Comparison of ENCODE assay signal across 36 cellular contexts in genomic region chr6:138651491-138651890, GRCh38.
DNase-seq lines count a peak whose midpoint lies in the region; ATAC-seq, FAIRE-seq and TF ChIP-seq lines count a peak whose summit lies in the region.
"Had no signal": no experiment of that assay in that cellular context is flagged by ENCODE, and none has a peak within 500 bp of the region (broad histone marks: within the 10 kb centered on the region; RNA-seq: fewer than 3 reads in every experiment).

No MANE protein-coding gene starts in this region.

- POLR2A ChIA-PET in HEK293 (lab: Yijun Ruan, JAX), result interaction anchor here (0.6 kb wide), 1 partner anchor 12 kb away, joined by 11 read pairs; no protein-coding TSS in a partner anchor

- H2BK120ac ChIP-seq in trophoblast cell (ENCODE audit: insufficient read depth, low read length, poor library complexity), result no peak overlapping the region

- DNase-seq in bronchial epithelial cell (ENCODE audit: low read depth) (peak; percentile 10), epithelial cell of esophagus (ENCODE audit: low read depth) (peak; percentile 59), trophoblast cell (peak; percentile 65 to 90), testis (no peak), endodermal cell (no peak), GM23338 (ENCODE audit: low spot score) (no peak)
- DNase-seq: 8988T; ACHN; AML-193; BE2C; C1 segment of cervical spinal cord; Caco-2; Calu3; CD4-positive, alpha-beta memory T cell; CD4-positive, alpha-beta T cell; CD4-positive, CD25-positive, alpha-beta regulatory T cell; CD8-positive, alpha-beta memory T cell; CD8-positive, alpha-beta T cell; COR-L47; DMS 273 treated with DMSO at 0.1 percent for 48 hours; DMS153; DMS53; DMS79; DMS79 treated with DMSO at 0.1 percent for 48 hours; DND-41; EL had no signal

- ATAC-seq in HG03175 (IDR thresholded peaks at IDR 0.05; ENCODE audit: unreplicated experiment), result no peak
- no peak for ATAC-seq in GM23338
- ATAC-seq: A549; CD8-positive, alpha-beta T cell had no signal

- H3K36me3 ChIP-seq in HEK293 (ENCODE audit: control insufficient read depth in 2 of 2, insufficient read depth in 1 of 2, low read length in 2 of 2) (no peaks in the 10 kb centered on the region), bronchial epithelial cell (ENCODE audit: control insufficient read depth, insufficient read depth, low read length) (peaks cover 1% of the 10 kb centered on the region), trophoblast cell (ENCODE audit: control insufficient read depth in 1 of 2, insufficient read depth in 2 of 2, low read length in 2 of 2) (peaks cover 0 to 10% of the 10 kb centered on the region in 2 experiments), testis (ENCODE audit: low read depth, missing control alignments) (no peaks in the 10 kb centered on the region), endodermal cell (ENCODE audit: control insufficient read depth, insufficient read depth, low read length) (no peaks in the 10 kb centered on the region), GM23338 (ENCODE audit: insufficient read depth) (no peaks in the 10 kb centered on the region)
- H3K36me3 ChIP-seq: BE2C; BLaER1; BLaER1 treated with 17β-estradiol and CSF1 and Interleukin-3, amounts not matched to agents 10 nM and 100 nM had no signal

- no peak overlapping the region for H3K27ac Mint-ChIP-seq in endodermal cell
- H3K27ac Mint-ChIP-seq in GM23338, result no peak overlapping the region
- H3K27ac Mint-ChIP-seq: B cell; CD14-positive monocyte; CD4-positive, alpha-beta memory T cell; CD4-positive, alpha-beta T cell; CD4-positive, CD25-positive, alpha-beta regulatory T cell; CD8-positive, alpha-beta memory T cell; CD8-positive, alpha-beta T cell had no signal

- no peaks in the 10 kb centered on the region for H3K9me2 ChIP-seq in GM23338 (ENCODE audit: insufficient read depth)

- H3K4me1 Mint-ChIP-seq in endodermal cell, result no peaks in the 10 kb centered on the region
- H3K4me1 Mint-ChIP-seq in GM23338, result peaks cover 20% of the 10 kb centered on the region
- H3K4me1 Mint-ChIP-seq: B cell had no signal

- H3K4me3 ChIP-seq in HEK293 (ENCODE audit: low read depth, low read length) (no peak overlapping the region), bronchial epithelial cell (ENCODE audit: low read depth, low read length) (no peak overlapping the region), epithelial cell of esophagus (ENCODE audit: low read length) (no peak overlapping the region), trophoblast cell (ENCODE audit: low read depth, low read length) (no peak overlapping the region), testis (no peak overlapping the region), endodermal cell (ENCODE audit: low read length) (no peak overlapping the region), GM23338 (no peak overlapping the region)
- H3K4me3 ChIP-seq: A549; BLaER1; BLaER1 treated with 17β-estradiol and CSF1 and Interleukin-3, amounts not matched to agents 10 nM and 100 nM had no signal

- peaks cover 26% of the 10 kb centered on the region for H3K4me1 ChIP-seq in HEK293 (ENCODE audit: control insufficient read depth, insufficient read depth, low read length)
- H3K4me1 ChIP-seq in trophoblast cell (ENCODE audit: control insufficient read depth in 1 of 2, insufficient read depth in 2 of 2, low read length in 2 of 2), result peaks cover 2 to 3% of the 10 kb centered on the region in 2 experiments
- no peaks in the 10 kb centered on the region for H3K4me1 ChIP-seq in testis
- H3K4me1 ChIP-seq in endodermal cell (ENCODE audit: control insufficient read depth, insufficient read depth, low read length), result no peaks in the 10 kb centered on the region
- H3K4me1 ChIP-seq in GM23338 (ENCODE audit: insufficient read depth), result no peaks in the 10 kb centered on the region
- H3K4me1 ChIP-seq: BE2C, BLaER1, Caco-2 had no signal

- no peaks in the 10 kb centered on the region; the same call in 1 of the 2 replicates for H4K20me1 ChIP-seq in GM23338 (replicated peaks; ENCODE audit: insufficient read depth)
- H4K20me1 ChIP-seq: BLaER1; BLaER1 treated with 17β-estradiol and CSF1 and Interleukin-3, amounts not matched to agents 10 nM and 100 nM had no signal

- no peak overlapping the region for H4K8ac ChIP-seq in trophoblast cell (ENCODE audit: low read depth, low read length)

- no peak overlapping the region for H3K4me3 Mint-ChIP-seq in endodermal cell
- H3K4me3 Mint-ChIP-seq in GM23338, result no peak overlapping the region
- H3K4me3 Mint-ChIP-seq: B cell; CD14-positive monocyte; CD4-positive, alpha-beta memory T cell; CD4-positive, alpha-beta T cell; CD4-positive, CD25-positive, alpha-beta regulatory T cell; CD8-positive, alpha-beta memory T cell; CD8-positive, alpha-beta T cell had no signal

- no peak overlapping the region for H3K9ac ChIP-seq in trophoblast cell (ENCODE audit: low read length)
- H3K9ac ChIP-seq in endodermal cell (ENCODE audit: extremely low read depth, low read length, poor library complexity, severe bottlenecking), result no peak overlapping the region
- H3K9ac ChIP-seq: BLaER1; BLaER1 treated with 17β-estradiol and CSF1 and Interleukin-3, amounts not matched to agents 10 nM and 100 nM had no signal

- no peaks in the 10 kb centered on the region for H3K27me3 ChIP-seq in bronchial epithelial cell (ENCODE audit: control insufficient read depth, insufficient read depth, low read length)
- no peaks in the 10 kb centered on the region for H3K27me3 ChIP-seq in trophoblast cell (ENCODE audit: insufficient read depth, low read length)
- H3K27me3 ChIP-seq in testis, result no peaks in the 10 kb centered on the region
- H3K27me3 ChIP-seq in endodermal cell (ENCODE audit: control insufficient read depth, insufficient read depth, low read length, poor library complexity, severe bottlenecking), result no peaks in the 10 kb centered on the region
- H3K27me3 ChIP-seq in GM23338 (ENCODE audit: insufficient read depth), result no peaks in the 10 kb centered on the region
- H3K27me3 ChIP-seq: BE2C; BLaER1; BLaER1 treated with 17β-estradiol and CSF1 and Interleukin-3, amounts not matched to agents 10 nM and 100 nM had no signal

- H4K12ac ChIP-seq in trophoblast cell (ENCODE audit: low read depth, low read length), result no peak overlapping the region

- H3K79me2 ChIP-seq in trophoblast cell (ENCODE audit: control insufficient read depth, insufficient read depth, low read length, poor library complexity) (peaks cover 2% of the 10 kb centered on the region), GM23338 (replicated peaks; ENCODE audit: insufficient read depth) (peaks cover 19% of the 10 kb centered on the region)

- H3K9me3 ChIP-seq in HEK293 (ENCODE audit: control insufficient read depth, insufficient read depth, low read depth, low read length) (no peaks in the 10 kb centered on the region), trophoblast cell (ENCODE audit: insufficient read depth, low read depth, low read length) (no peaks in the 10 kb centered on the region), testis (no peaks in the 10 kb centered on the region), endodermal cell (ENCODE audit: control insufficient read depth, low read length) (no peaks in the 10 kb centered on the region)
- H3K9me3 ChIP-seq: A549; BE2C; BLaER1; BLaER1 treated with 17β-estradiol and CSF1 and Interleukin-3, amounts not matched to agents 10 nM and 100 nM; Caco-2 had no signal

- no peak for FAIRE-seq in bronchial epithelial cell (lab: Jason Lieb, UNC)
- FAIRE-seq: A549, D721Med had no signal

- no peak overlapping the region for H3K4ac ChIP-seq in trophoblast cell (ENCODE audit: low read depth, low read length)

- peaks cover 1% of the 10 kb centered on the region for H3K79me1 ChIP-seq in trophoblast cell (ENCODE audit: low read length)

- TF ChIP-seq POLR2A in testis (IDR thresholded peaks at IDR 0.05), result no peak

- H2BK5ac ChIP-seq in trophoblast cell (ENCODE audit: low read depth, low read length, poor library complexity), result no peak overlapping the region

- H3K18ac ChIP-seq in trophoblast cell (ENCODE audit: low read length), result no peak overlapping the region

- intact Hi-C loops in testis (cut with DNase I; ENCODE audit: low total_unique reads), result no loop called here

- no peak overlapping the region for H2AK5ac ChIP-seq in trophoblast cell (ENCODE audit: low read length)

- H3K9me3 Mint-ChIP-seq in endodermal cell (no peaks in the 10 kb centered on the region), GM23338 (no peaks in the 10 kb centered on the region)
- H3K9me3 Mint-ChIP-seq: CD4-positive, alpha-beta memory T cell; CD4-positive, alpha-beta T cell; CD4-positive, CD25-positive, alpha-beta regulatory T cell; CD8-positive, alpha-beta memory T cell; CD8-positive, alpha-beta T cell had no signal

- H3K14ac ChIP-seq in trophoblast cell (ENCODE audit: low read length), result no peak overlapping the region

- H2BK12ac ChIP-seq in trophoblast cell (ENCODE audit: low read length), result no peak overlapping the region

- H3F3A ChIP-seq in GM23338 (replicated peaks; ENCODE audit: low read depth), result no peaks in the 10 kb centered on the region

- CTCF ChIA-PET in HEK293 (lab: Yijun Ruan, JAX), result interaction anchor here (0.8 to 1.2 kb wide), 2 partner anchors 17 to 63 kb away, joined by 3 to 6 read pairs; no protein-coding TSS in a partner anchor

- H3K4me2 ChIP-seq in trophoblast cell (ENCODE audit: low read length) (no peak overlapping the region), GM23338 (no peak overlapping the region)
- H3K4me2 ChIP-seq: A549; BLaER1; BLaER1 treated with 17β-estradiol and CSF1 and Interleukin-3, amounts not matched to agents 10 nM and 100 nM had no signal

- H3K27me3 Mint-ChIP-seq in endodermal cell (ENCODE audit: insufficient read depth), result no peaks in the 10 kb centered on the region
- H3K27me3 Mint-ChIP-seq in GM23338 (ENCODE audit: insufficient read depth, low read depth, poor library complexity), result peaks cover 2% of the 10 kb centered on the region
- H3K27me3 Mint-ChIP-seq: CD4-positive, alpha-beta T cell had no signal

- H2AFZ ChIP-seq in trophoblast cell (ENCODE audit: insufficient read depth, low read length, poor library complexity) (no peak overlapping the region), GM23338 (no peak overlapping the region)

- H3K27ac ChIP-seq in HEK293 (ENCODE audit: extremely low read depth, low read depth, low read length) (no peak overlapping the region), trophoblast cell (ENCODE audit: low read depth, low read length) (no peak overlapping the region), testis (no peak overlapping the region), endodermal cell (ENCODE audit: low read depth, low read length) (no peak overlapping the region), GM23338 (ENCODE audit: low read depth) (no peak overlapping the region)
- H3K27ac ChIP-seq: 22Rv1; A549; BLaER1; BLaER1 treated with 17β-estradiol and CSF1 and Interleukin-3, amounts not matched to agents 10 nM and 100 nM; C4-2B had no signal

- H4K91ac ChIP-seq in trophoblast cell (ENCODE audit: low read depth, low read length), result no peak overlapping the region

- TF ChIP-seq CTCF in HEK293 (tag by site-specific recombination; IDR thresholded peaks at IDR 0.05) (no peak), bronchial epithelial cell (IDR thresholded peaks at IDR 0.05; ENCODE audit: insufficient read depth, low read length, severe bottlenecking) (no peak), epithelial cell of esophagus (IDR thresholded peaks at IDR 0.05; ENCODE audit: insufficient read depth, low read depth, low read length, missing control alignments) (no peak), testis (IDR thresholded peaks at IDR 0.05) (no peak), endodermal cell (conservative IDR thresholded peaks at IDR 0.05) (no peak), GM23338 (conservative IDR thresholded peaks at IDR 0.05; ENCODE audit: low read depth in 2 of 2) (no peak)

- no peak overlapping the region for H3K23ac ChIP-seq in trophoblast cell (ENCODE audit: low read length)

- H3K36me3 Mint-ChIP-seq in endodermal cell (ENCODE audit: low read depth), result no peaks in the 10 kb centered on the region
- no peaks in the 10 kb centered on the region for H3K36me3 Mint-ChIP-seq in GM23338 (ENCODE audit: low read depth)
- H3K36me3 Mint-ChIP-seq: CD14-positive monocyte; CD4-positive, alpha-beta memory T cell; CD4-positive, CD25-positive, alpha-beta regulatory T cell; CD8-positive, alpha-beta T cell had no signal

- no CpG with 5 or more reads among the region's 4 CpGs for WGBS in trophoblast cell (ENCODE audit: extremely low coverage, insufficient coverage, insufficient read length)
- WGBS in testis, 2 donors, result 92 to 96% methylated on average over 4 of the region's 4 CpGs
- 92% methylated on average over 2 of the region's 4 CpGs; no CpG with 5 or more reads in 1 of the 2 experiments for WGBS in endodermal cell (ENCODE audit: insufficient coverage in 1 of 2, insufficient read length in 1 of 2), 2 experiments

Comparison
In these comparisons a context has a peak if more than half of its experiments do, and no peak if none do; other contexts are left out.
1. DNase-seq: peak in bronchial epithelial cell (single experiment), epithelial cell of esophagus (single experiment) and trophoblast cell (2 of 2); none in testis (single experiment), endodermal cell (single experiment) and GM23338 (single experiment).